Comparison of ENCODE assay signal across 8 cellular contexts in the genomic region with DNA sequence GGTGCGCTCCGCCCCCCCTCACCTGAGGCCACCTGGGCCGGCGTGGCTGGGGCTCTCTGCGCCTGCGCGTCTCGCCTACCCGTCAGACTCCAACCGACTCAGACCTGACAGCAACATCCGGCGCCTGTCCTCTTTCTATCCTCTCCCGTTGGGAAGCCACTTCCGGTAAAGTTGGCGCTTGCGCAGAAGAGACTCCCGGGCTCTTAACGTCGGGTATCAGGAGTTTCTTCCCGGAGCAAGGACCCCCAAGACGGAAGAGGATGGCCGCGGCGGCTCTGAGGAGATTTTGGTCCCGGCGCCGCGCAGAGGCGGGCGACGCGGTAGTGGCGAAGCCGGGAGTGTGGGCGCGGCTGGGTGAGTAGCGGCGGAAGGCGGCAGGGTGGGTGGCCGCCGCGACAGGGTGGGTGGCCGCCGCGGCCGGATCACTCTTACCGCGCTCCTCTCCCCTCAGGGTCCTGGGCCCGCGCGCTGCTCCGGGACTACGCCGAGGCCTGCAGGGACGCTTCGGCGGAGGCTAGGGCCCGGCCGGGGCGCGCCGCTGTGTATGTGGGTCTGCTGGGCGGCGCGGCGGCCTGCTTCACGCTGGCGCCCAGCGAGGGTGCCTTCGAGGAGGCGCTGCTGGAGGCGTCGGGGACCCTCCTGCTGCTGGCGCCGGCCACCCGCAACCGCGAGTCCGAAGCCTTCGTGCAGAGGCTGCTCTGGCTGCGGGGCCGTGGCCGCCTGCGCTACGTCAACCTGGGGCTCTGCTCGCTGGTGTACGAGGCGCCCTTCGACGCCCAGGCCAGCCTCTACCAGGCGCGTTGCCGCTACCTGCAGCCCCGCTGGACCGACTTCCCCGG. TPM values are rescaled to one million over a fixed set of nuclear protein-coding genes. Genes with fewer than 3 reads are reported as not detected.
DNase-seq lines count a peak whose midpoint lies in the region; ATAC-seq and TF ChIP-seq lines count a peak whose summit lies in the region.

A gene (plus strand): TSS at position 249 of the 839 bp plus-strand sequence. CDS start 12 bp downstream, at position 261.
A gene (minus strand): TSS at position 77 of the 839 bp plus-strand sequence. CDS start 229 bp downstream, outside the sequence.

- peaks cover 32% of the 10 kb centered on the region for H3K4me1 Mint-ChIP-seq in activated CD4-positive, alpha-beta memory T cell treated with anti-CD3 and anti-CD28 coated beads, Interleukin-2, amount 10 ng/mL, durations not matched to agents 7 days and 5 days

- peak within 1 kb of the TSS; percentile 71 for H3K4me3 ChIP-seq in lower leg skin (ENCODE audit: low read depth, poor library complexity, severe bottlenecking)

- ATAC-seq in GM19372 (IDR thresholded peaks at IDR 0.05; ENCODE audit: low read depth, unreplicated experiment), result peak; percentile 89
- ATAC-seq in HG03571 (IDR thresholded peaks at IDR 0.05; ENCODE audit: unreplicated experiment), result peak; percentile 51

- POLR2A ChIA-PET in activated CD4-positive, alpha-beta memory T cell treated with anti-CD3 and anti-CD28 coated beads, Interleukin-2, amount 10 ng/mL, durations not matched to agents 7 days and 5 days (lab: Charles Lee), result no interaction called here

- peak within 1 kb of the TSS; percentile 85 for H3K27ac Mint-ChIP-seq in activated CD4-positive, alpha-beta memory T cell treated with anti-CD3 and anti-CD28 coated beads, Interleukin-2, amount 10 ng/mL, durations not matched to agents 7 days and 5 days

- H3K27me3 Mint-ChIP-seq in activated CD4-positive, alpha-beta memory T cell treated with anti-CD3 and anti-CD28 coated beads, Interleukin-2, amount 10 ng/mL, durations not matched to agents 7 days and 5 days, result no peaks in the 10 kb centered on the region

- TF ChIP-seq POLR2A in lower leg skin (IDR thresholded peaks at IDR 0.05), result no peak

- intact Hi-C loops in lower leg skin (cut with DNase I; ENCODE audit: low total_unique reads), result loop anchor here (10.0 kb wide), 1 partner anchor 54 kb away; a partner anchor contains a TSS

- peaks cover 19% of the 10 kb centered on the region for H3K36me3 Mint-ChIP-seq in activated CD4-positive, alpha-beta memory T cell treated with anti-CD3 and anti-CD28 coated beads, Interleukin-2, amount 10 ng/mL, durations not matched to agents 7 days and 5 days (ENCODE audit: low read depth)

- H3K9me3 Mint-ChIP-seq in activated CD4-positive, alpha-beta memory T cell treated with anti-CD3 and anti-CD28 coated beads, Interleukin-2, amount 10 ng/mL, durations not matched to agents 7 days and 5 days, result no peaks in the 10 kb centered on the region

- WGBS in lower leg skin, 2 donors, result 1% methylated on average over 43 to 53 of the region's 96 CpGs

- DNase-seq in C1 segment of cervical spinal cord (lab: John Stamatoyannopoulos, UW) (peak; percentile 50 to 98 (median 94)), NCI-H82 treated with DMSO at 0.1 percent for 48 hours (lab: John Stamatoyannopoulos, UW; ENCODE audit: unreplicated experiment) (peak; percentile 92), ecto neural progenitor cell (ENCODE audit: low spot score) (peak; percentile 96), lower leg skin (ENCODE audit: low spot score in 2 of 2) (peak; percentile 97 to 99)
- peak; percentile 93 for DNase-seq in activated CD4-positive, alpha-beta memory T cell treated with anti-CD3 and anti-CD28 coated beads, Interleukin-2, amount 10 ng/mL, durations not matched to agents 7 days and 5 days
- peak; percentile 93 to 95 for DNase-seq in stimulated activated CD4-positive, alpha-beta T cell treated with anti-CD3 and anti-CD28 coated beads, Interleukin-4, amount 100 ng/mL, for 48 hours (ENCODE audit: low read depth in 2 of 2)

- TF ChIP-seq CTCF in lower leg skin (IDR thresholded peaks at IDR 0.05), result no peak

- CTCF ChIA-PET in activated CD4-positive, alpha-beta memory T cell treated with anti-CD3 and anti-CD28 coated beads, Interleukin-2, amount 10 ng/mL, durations not matched to agents 7 days and 5 days (lab: Charles Lee), result interaction anchor here (1.5 to 3.7 kb wide), 2 partner anchors 13 to 65 kb away, joined by 3 to 19 read pairs; no protein-coding TSS in a partner anchor

- peak within 1 kb of the TSS; percentile 94 for H3K4me3 Mint-ChIP-seq in activated CD4-positive, alpha-beta memory T cell treated with anti-CD3 and anti-CD28 coated beads, Interleukin-2, amount 10 ng/mL, durations not matched to agents 7 days and 5 days

RNA-seq across cellular contexts. Expression of the first gene that starts in this region (rescaled TPM):
- 10 to 100 TPM; 24.3 to 25.7 TPM for total RNA-seq in activated CD4-positive, alpha-beta memory T cell treated with anti-CD3 and anti-CD28 coated beads, Interleukin-2, amount 10 ng/mL, durations not matched to agents 7 days and 5 days
- 10 to 100 TPM; 39.6 to 53.2 (median 49.8) TPM for total RNA-seq in lower leg skin

RNA-seq across cellular contexts. Expression of the second gene that starts in this region (rescaled TPM):
- total RNA-seq in activated CD4-positive, alpha-beta memory T cell treated with anti-CD3 and anti-CD28 coated beads, Interleukin-2, amount 10 ng/mL, durations not matched to agents 7 days and 5 days, result 10 to 100 TPM; 23.8 to 26.0 TPM
- 10 to 100 TPM; 38.4 to 55.3 (median 47.8) TPM for total RNA-seq in lower leg skin

Comparison
In these comparisons a context has a peak if more than half of its experiments do, and no peak if none do; other contexts are left out.
1. Peak in every context shown above with its lines: DNase-seq, ATAC-seq and H3K4me3 ChIP-seq.